ENCODE assay signal across 20 cellular contexts in the genomic region with DNA sequence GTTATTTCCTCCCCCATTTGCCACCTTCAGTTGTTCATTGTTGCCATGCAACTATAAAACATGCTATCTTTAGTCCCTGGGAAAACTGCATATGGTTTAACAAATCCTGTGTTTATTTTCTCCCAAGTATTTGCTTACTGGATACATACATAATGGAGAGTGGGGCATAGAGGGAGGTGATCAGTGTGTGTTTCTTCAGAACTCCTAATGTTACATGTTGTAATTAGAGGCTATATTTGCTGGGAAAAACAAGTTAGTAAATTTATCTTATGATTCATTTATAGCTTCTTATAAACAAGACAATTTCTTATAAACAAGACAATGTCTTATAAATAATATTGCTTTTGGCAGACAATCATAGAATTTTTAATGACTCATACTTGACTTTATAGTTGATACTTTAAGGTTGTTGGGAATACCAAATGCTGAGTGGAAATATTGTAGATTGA. TPM values are rescaled to one million over a fixed set of nuclear protein-coding genes. Genes with fewer than 3 reads are reported as not detected.
DNase-seq lines count a peak whose midpoint lies in the region; ATAC-seq, FAIRE-seq and TF ChIP-seq lines count a peak whose summit lies in the region.
"Had no signal": no experiment of that assay in that cellular context is flagged by ENCODE, and none has a peak within 500 bp of the region (broad histone marks: within the 10 kb centered on the region; RNA-seq: fewer than 3 reads in every experiment).

No MANE protein-coding gene starts in this region.

- CTCF ChIA-PET in SK-N-SH (lab: Yijun Ruan, JAX) = no interaction called here

- peak; percentile 33 for FAIRE-seq in small intestine (lab: Jason Lieb, UNC)
- FAIRE-seq in RCC 7860 (lab: Jason Lieb, UNC) = no peak
- FAIRE-seq: D721Med, frontal cortex, H1 had no signal

- no peaks in the 10 kb centered on the region for H3K27me3 ChIP-seq in SK-N-SH (ENCODE audit: insufficient read depth)
- H3K27me3 ChIP-seq in fibroblast of lung (ENCODE audit: control insufficient read depth, insufficient read depth, low read length) = no peaks in the 10 kb centered on the region
- peaks cover 0 to 2% of the 10 kb centered on the region in 2 donors for H3K27me3 ChIP-seq in small intestine (ENCODE audit: control insufficient read depth in 2 of 2, insufficient read depth in 2 of 2, low read length in 2 of 2)
- H3K27me3 ChIP-seq: right lobe of liver, tibial nerve had no signal

- no peaks in the 10 kb centered on the region for H4K20me1 ChIP-seq in SK-N-SH (ENCODE audit: insufficient read depth)
- H4K20me1 ChIP-seq in fibroblast of lung (ENCODE audit: control insufficient read depth, extremely low read depth, insufficient read depth, low read length) = no peaks in the 10 kb centered on the region

- peak; percentile 33; the same call in 1 of the 3 replicates for ATAC-seq in SK-N-SH treated with all-trans-retinoic acid at 6 μM for 48 hours
- ATAC-seq: right lobe of liver had no signal

- POLR2A ChIA-PET in SK-N-SH (lab: Yijun Ruan, JAX) = no interaction called here

- no peak overlapping the region for H3K4me2 ChIP-seq in SK-N-SH
- no peak overlapping the region for H3K4me2 ChIP-seq in fibroblast of lung (ENCODE audit: extremely low read depth, insufficient read depth, low read length)

- H2AFZ ChIP-seq in SK-N-SH (ENCODE audit: low read depth) (no peak overlapping the region), fibroblast of lung (ENCODE audit: low read length) (no peak overlapping the region)

- H3K79me2 ChIP-seq in SK-N-SH (ENCODE audit: insufficient read depth) (no peaks in the 10 kb centered on the region; the same call in 1 of the 2 replicates), fibroblast of lung (ENCODE audit: control insufficient read depth, insufficient read depth, low read length) (no peaks in the 10 kb centered on the region)

- no peaks in the 10 kb centered on the region for H3F3A ChIP-seq in SK-N-SH (replicated peaks; ENCODE audit: insufficient read depth)

- no peak for DNase-seq in SK-N-SH
- peak; percentile 59 for DNase-seq in NCI-H748 (lab: John Stamatoyannopoulos, UW; ENCODE audit: unreplicated experiment)
- peak; percentile 29 to 95 for DNase-seq in fibroblast of lung (ENCODE audit: low read depth in 2 of 2)
- no peak for DNase-seq in small intestine
- DNase-seq in stimulated activated CD4-positive, alpha-beta T cell treated with anti-CD3 and anti-CD28 coated beads, Interleukin-4, amount 100 ng/mL, for 1 hour = no peak
- no peak for DNase-seq in RCC 7860 (ENCODE audit: low spot score)
- DNase-seq in DMS114 treated with DMSO at 0.1 percent for 48 hours (lab: John Stamatoyannopoulos, UW; ENCODE audit: unreplicated experiment) = no peak
- DNase-seq: activated B cell treated with CpG ODN at 0.5 μM for 24 hours; activated gamma-delta T cell; AML-193; anterior cingulate cortex; NCI-H446; right lobe of liver; stimulated activated CD4-positive, alpha-beta T cell treated with anti-CD3 and anti-CD28 coated beads, Interleukin-4, amount 100 ng/mL, for 24 hours had no signal

- no peak overlapping the region for H3K9ac ChIP-seq in SK-N-SH
- H3K9ac ChIP-seq in fibroblast of lung (ENCODE audit: insufficient read depth, low read length) = no peak overlapping the region

- no peaks in the 10 kb centered on the region for H3K9me2 ChIP-seq in SK-N-SH

- TF ChIP-seq CTCF in SK-N-SH (IDR thresholded peaks at IDR 0.05) (no peak), fibroblast of lung (conservative IDR thresholded peaks at IDR 0.05 in 1 of 2, IDR thresholded peaks at IDR 0.05 in 1 of 2; ENCODE audit: low read depth in 1 of 2, low read length in 2 of 2) (no peak)

- no peak for TF ChIP-seq RAD21 in SK-N-SH (IDR thresholded peaks at IDR 0.05; ENCODE audit: low read length)

- H3K4me3 ChIP-seq in SK-N-SH (ENCODE audit: low read depth in 2 of 2, low read length in 1 of 2) (no peak overlapping the region), fibroblast of lung (replicated peaks in 1 of 4; ENCODE audit: control extremely low read depth in 1 of 4, insufficient read depth in 1 of 4, low read depth in 3 of 4, low read length in 4 of 4) (no peak overlapping the region), small intestine (ENCODE audit: low read depth in 1 of 2, low read length in 2 of 2) (no peak overlapping the region)
- H3K4me3 ChIP-seq: right lobe of liver, tibial nerve had no signal

- H3K9me3 ChIP-seq in SK-N-SH = no peaks in the 10 kb centered on the region
- no peaks in the 10 kb centered on the region for H3K9me3 ChIP-seq in fibroblast of lung (ENCODE audit: control insufficient read depth, insufficient read depth, low read depth, low read length)
- H3K9me3 ChIP-seq in small intestine (ENCODE audit: control insufficient read depth, low read depth) = no peaks in the 10 kb centered on the region
- H3K9me3 ChIP-seq: right lobe of liver, tibial nerve had no signal

- H3K27ac ChIP-seq in SK-N-SH (ENCODE audit: low read depth in 2 of 2, low read length in 1 of 2) (peak overlapping the region in 1 of 2 experiments; percentile 48; a peak in 2 of 4 replicates), fibroblast of lung (ENCODE audit: insufficient read depth, low read length) (no peak overlapping the region), small intestine (ENCODE audit: low read depth in 1 of 2, low read length in 1 of 2) (no peak overlapping the region)
- H3K27ac ChIP-seq: right lobe of liver, tibial nerve had no signal

- H3K36me3 ChIP-seq in SK-N-SH (replicated peaks in 1 of 2; ENCODE audit: control insufficient read depth in 1 of 2, insufficient read depth in 2 of 2, low read length in 1 of 2) = no peaks in the 10 kb centered on the region
- H3K36me3 ChIP-seq in fibroblast of lung (ENCODE audit: control insufficient read depth, insufficient read depth, low read length) = no peaks in the 10 kb centered on the region
- H3K36me3 ChIP-seq in small intestine (ENCODE audit: control insufficient read depth in 2 of 2, insufficient read depth in 2 of 2, low read length in 2 of 2) = no peaks in the 10 kb centered on the region
- H3K36me3 ChIP-seq: right lobe of liver, tibial nerve had no signal

- H3K4me1 ChIP-seq in SK-N-SH (ENCODE audit: control insufficient read depth in 1 of 2, insufficient read depth in 2 of 2, low read depth in 1 of 2, low read length in 1 of 2) (no peaks in the 10 kb centered on the region), fibroblast of lung (ENCODE audit: control insufficient read depth, extremely low read depth, insufficient read depth, low read length) (peaks cover 3% of the 10 kb centered on the region), small intestine (ENCODE audit: control insufficient read depth in 2 of 2, insufficient read depth in 1 of 2, low read depth in 1 of 2, low read length in 1 of 2) (no peaks in the 10 kb centered on the region)
- H3K4me1 ChIP-seq: right lobe of liver, tibial nerve had no signal

- no peak for TF ChIP-seq EP300 in SK-N-SH (IDR thresholded peaks at IDR 0.05; ENCODE audit: borderline replicate concordance in 1 of 2, low read depth in 1 of 2, low read length in 1 of 2)

TF ChIP-seq in SK-N-SH, 30 proteins besides CTCF, POLR2A, EP300 and RAD21 (continues in another document):
- TF ChIP-seq SIN3A (IDR thresholded peaks at IDR 0.05; ENCODE audit: borderline replicate concordance, low read depth, low read length) = no peak
- no peak for TF ChIP-seq GATA2 (CRISPR knock-in tag; IDR thresholded peaks at IDR 0.05)
- TF ChIP-seq FOSL2 (IDR thresholded peaks at IDR 0.05; ENCODE audit: borderline replicate concordance, low read depth) = no peak
- TF ChIP-seq TAF1 (IDR thresholded peaks at IDR 0.05; ENCODE audit: borderline replicate concordance, low read depth, low read length) = no peak
- TF ChIP-seq TEAD4 (IDR thresholded peaks at IDR 0.05; ENCODE audit: borderline replicate concordance, insufficient read depth) = no peak
- no peak for TF ChIP-seq EZH2phosphoT487 (IDR thresholded peaks at IDR 0.05; ENCODE audit: borderline replicate concordance, low read depth)
- no peak for TF ChIP-seq ZBTB33 (IDR thresholded peaks at IDR 0.05; ENCODE audit: borderline replicate concordance, low read depth)

RNA-seq across cellular contexts. Expression of gene GIPC2, which starts 7.3 kb away (rescaled TPM):
- polyA plus RNA-seq in SK-N-SH (2012; rRNA removed) (0.02 TPM in 1 of 2 replicates, not detected in the other), fibroblast of lung (0.35 and 0.56 TPM in 2 replicates), small intestine (10 to 100 TPM; 30.1 to 62.0 (median 41.9) TPM)
- 0.04 TPM in 2 replicates for polyA plus RNA-seq in SK-N-SH (2012; cell fraction: cytosol; rRNA removed)
- not detected in 2 replicates for polyA plus RNA-seq in SK-N-SH (2012; cell fraction: nucleus; rRNA removed)
- total RNA-seq in fibroblast of lung = 0.50 and 0.77 TPM in 2 replicates
- polyA plus RNA-seq in fibroblast of lung (2012) = 0.30 and 0.51 TPM in 2 replicates
- not detected in 2 replicates for polyA minus RNA-seq in fibroblast of lung (ENCODE audit: low replicate concordance)
- total RNA-seq: activated B cell treated with CpG ODN at 0.5 μM for 24 hours, neural crest cell had no signal

RNA-seq across cellular contexts. Expression of gene DNAJB4, which starts 33.8 kb away (rescaled TPM):
- polyA plus RNA-seq in SK-N-SH (2012; rRNA removed) (13.5 and 17.5 TPM in 2 replicates), fibroblast of lung (45.7 and 78.7 TPM in 2 replicates), small intestine (10 to 100 TPM in 1 of 3 donors, 1 to 10 TPM in 2; 3.8 to 12.5 (median 4.5) TPM)
- polyA plus RNA-seq in SK-N-SH (2012; cell fraction: cytosol; rRNA removed) = 20.2 and 24.3 TPM in 2 replicates
- 7.3 and 18.3 TPM in 2 replicates for polyA plus RNA-seq in SK-N-SH (2012; cell fraction: nucleus; rRNA removed)
- 46.5 and 52.0 TPM in 2 replicates for total RNA-seq in fibroblast of lung
- polyA plus RNA-seq in fibroblast of lung (2012) = 41.1 and 78.6 TPM in 2 replicates
- 1.2 and 5.8 TPM in 2 replicates for polyA minus RNA-seq in fibroblast of lung (ENCODE audit: low replicate concordance)

RNA-seq across cellular contexts. Expression of gene FUBP1, which starts 59.6 kb away (rescaled TPM):
- polyA plus RNA-seq in SK-N-SH (2012; rRNA removed) (64.1 and 95.7 TPM in 2 replicates), fibroblast of lung (102 TPM in 2 replicates), small intestine (10 to 100 TPM; 21.9 to 49.8 (median 21.9) TPM)
- polyA plus RNA-seq in SK-N-SH (2012; cell fraction: cytosol; rRNA removed) = 59.1 and 60.1 TPM in 2 replicates
- polyA plus RNA-seq in SK-N-SH (2012; cell fraction: nucleus; rRNA removed) = 198 and 297 TPM in 2 replicates
- 77.3 and 99.4 TPM in 2 replicates for total RNA-seq in fibroblast of lung
- polyA plus RNA-seq in fibroblast of lung (2012) = 75.3 and 81.3 TPM in 2 replicates
- 22.8 and 61.8 TPM in 2 replicates for polyA minus RNA-seq in fibroblast of lung (ENCODE audit: low replicate concordance)

Comparison
In these comparisons a context has a peak if more than half of its experiments do, and no peak if none do; other contexts are left out.
1. DNase-seq: peak in NCI-H748 (single experiment) and fibroblast of lung (2 of 2); none in SK-N-SH (single experiment), small intestine (single experiment), stimulated activated CD4-positive, alpha-beta T cell treated with anti-CD3 and anti-CD28 coated beads, Interleukin-4, amount 100 ng/mL, for 1 hour (single experiment), RCC 7860 (single experiment) and DMS114 treated with DMSO at 0.1 percent for 48 hours (single experiment).
2. RNA of gene GIPC2, which starts 7.3 kb away (polyA plus RNA-seq): 30.1 to 62.0 TPM in small intestine; 0.30 to 0.56 TPM in fibroblast of lung and 0.02 to 0.04 TPM in SK-N-SH; every median in the first group is over 10 times any median in the second.